In the genomic region with DNA sequence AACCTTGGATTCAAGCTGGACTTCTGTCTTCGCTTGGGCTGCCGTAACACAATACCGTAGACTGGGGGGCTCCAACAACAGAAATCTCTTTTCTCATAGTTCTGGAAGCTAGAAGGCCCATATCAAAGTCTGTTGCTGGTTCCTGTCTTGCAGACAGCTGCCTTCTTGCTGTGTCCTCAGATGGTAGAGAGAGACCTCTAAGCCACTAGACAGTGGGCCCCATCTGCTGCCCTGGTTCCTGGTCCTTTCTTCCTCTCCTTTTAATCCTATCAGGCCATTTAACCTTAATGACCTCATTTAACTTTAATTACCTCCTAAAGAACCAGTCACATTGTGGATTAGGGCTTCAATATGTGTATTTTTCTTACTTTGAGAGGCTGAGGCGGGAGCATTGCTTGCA, we compare ENCODE assay signal across 18 cellular contexts. TPM values are rescaled to one million over a fixed set of nuclear protein-coding genes. Genes with fewer than 3 reads are reported as not detected.
DNase-seq lines count a peak whose midpoint lies in the region; ATAC-seq, FAIRE-seq and TF ChIP-seq lines count a peak whose summit lies in the region.
"Had no signal": no experiment of that assay in that cellular context is flagged by ENCODE, and none has a peak within 500 bp of the region (broad histone marks: within the 10 kb centered on the region; RNA-seq: fewer than 3 reads in every experiment).

No MANE protein-coding gene starts in this region.

- H3K4me3 Mint-ChIP-seq in MCF 10A (ENCODE audit: unreplicated experiment) (no peak overlapping the region), T-helper 17 cell (no peak overlapping the region), neural crest cell (no peak overlapping the region)
- no peak overlapping the region for H3K4me3 Mint-ChIP-seq in stimulated activated memory B cell treated with anti-CD40 and anti-IgM and Interleukin-4, amounts not matched to agents 10 μg/mL and 1 μg/mL and 100 μg/mL, for 72 hours
- H3K4me3 Mint-ChIP-seq: CD8-positive, alpha-beta T cell; H9 had no signal

- CTCF ChIA-PET in MCF 10A (lab: Yijun Ruan, JAX) (no interaction called here), mammary epithelial cell (lab: Charles Lee; ENCODE audit: low non-redundant PET) (no interaction called here), OCI-LY7 (lab: Charles Lee; ENCODE audit: unreplicated experiment) (no interaction called here)

- H3K27ac ChIP-seq in mammary epithelial cell (ENCODE audit: insufficient read depth, low read depth, low read length), result no peak overlapping the region
- H3K27ac ChIP-seq in OCI-LY7 (ENCODE audit: low read depth, low read length, poor library complexity, severe bottlenecking), result no peak overlapping the region
- H3K27ac ChIP-seq: BLaER1 had no signal

- BruUV-seq in MCF 10A (replicated peaks; lab: Mats Ljungman, UMichigan) (no TSS peak), mammary epithelial cell (replicated peaks; lab: Mats Ljungman, UMichigan) (no TSS peak), OCI-LY7 (replicated peaks; lab: Mats Ljungman, UMichigan) (no TSS peak)

- peaks cover 10% of the 10 kb centered on the region for H3K79me2 ChIP-seq in mammary epithelial cell (ENCODE audit: insufficient read depth, low read length)
- H3K79me2 ChIP-seq in OCI-LY7 (ENCODE audit: insufficient read depth, low read depth, low read length), result no peaks in the 10 kb centered on the region

- no peaks in the 10 kb centered on the region for H3K9me3 ChIP-seq in mammary epithelial cell (replicated peaks; ENCODE audit: insufficient read depth, low read length)
- no peaks in the 10 kb centered on the region for H3K9me3 ChIP-seq in T-helper 17 cell (ENCODE audit: control insufficient read depth, low read length, poor library complexity, severe bottlenecking)
- H3K9me3 ChIP-seq in OCI-LY7 (ENCODE audit: low read length), result no peaks in the 10 kb centered on the region
- H3K9me3 ChIP-seq: BLaER1 had no signal

- POLR2A ChIA-PET in MCF 10A (lab: Yijun Ruan, JAX) (interaction anchor here (1.9 kb wide), 1 partner anchor 9 kb away, joined by 5 read pairs; a partner anchor contains a TSS), OCI-LY7 (lab: Charles Lee) (interaction anchor here (1.2 kb wide), 1 partner anchor 10 kb away, joined by 4 read pairs; no protein-coding TSS in a partner anchor)

- H3K4me2 ChIP-seq in mammary epithelial cell (ENCODE audit: insufficient read depth, low read depth, low read length) (no peak overlapping the region), OCI-LY7 (ENCODE audit: low read length) (no peak overlapping the region)
- H3K4me2 ChIP-seq: BLaER1 had no signal

- H3K36me3 ChIP-seq in mammary epithelial cell (ENCODE audit: insufficient read depth, low read length) (peaks cover 10% of the 10 kb centered on the region), OCI-LY7 (ENCODE audit: insufficient read depth, low read length) (peaks cover 37% of the 10 kb centered on the region)

- H3K4me1 ChIP-seq in mammary epithelial cell (ENCODE audit: insufficient read depth, low read length) (no peaks in the 10 kb centered on the region), OCI-LY7 (ENCODE audit: insufficient read depth, low read length, poor library complexity, severe bottlenecking) (no peaks in the 10 kb centered on the region)

- H3K27me3 Mint-ChIP-seq in MCF 10A (ENCODE audit: insufficient read depth, unreplicated experiment) (no peaks in the 10 kb centered on the region), T-helper 17 cell (no peaks in the 10 kb centered on the region), neural crest cell (ENCODE audit: low read depth) (no peaks in the 10 kb centered on the region)
- no peaks in the 10 kb centered on the region for H3K27me3 Mint-ChIP-seq in stimulated activated memory B cell treated with anti-CD40 and anti-IgM and Interleukin-4, amounts not matched to agents 10 μg/mL and 1 μg/mL and 100 μg/mL, for 72 hours

- DNase-seq in MCF 10A (ENCODE audit: unreplicated experiment) (no peak), mammary epithelial cell (no peak), T-helper 17 cell (no peak), neural crest cell (ENCODE audit: low read depth, low spot score) (no peak), frontal cortex (ENCODE audit: low spot score in 2 of 2) (no peak), putamen (ENCODE audit: low spot score) (no peak), OCI-LY7 (ENCODE audit: low spot score) (no peak)
- DNase-seq: 8988T; Calu3; CD8-positive, alpha-beta T cell; H9 had no signal

- H4K20me1 ChIP-seq in mammary epithelial cell (ENCODE audit: insufficient read depth, low read length) (no peaks in the 10 kb centered on the region), OCI-LY7 (ENCODE audit: insufficient read depth, low read length) (no peaks in the 10 kb centered on the region)
- H4K20me1 ChIP-seq: BLaER1 had no signal

- no peak overlapping the region for H2AFZ ChIP-seq in mammary epithelial cell (ENCODE audit: low read depth, low read length)
- no peak overlapping the region for H2AFZ ChIP-seq in OCI-LY7 (ENCODE audit: low read length)

- H3K9me3 Mint-ChIP-seq in MCF 10A (ENCODE audit: unreplicated experiment), result no peaks in the 10 kb centered on the region
- no peaks in the 10 kb centered on the region for H3K9me3 Mint-ChIP-seq in neural crest cell
- no peaks in the 10 kb centered on the region for H3K9me3 Mint-ChIP-seq in stimulated activated memory B cell treated with anti-CD40 and anti-IgM and Interleukin-4, amounts not matched to agents 10 μg/mL and 1 μg/mL and 100 μg/mL, for 72 hours
- H3K9me3 Mint-ChIP-seq: CD8-positive, alpha-beta T cell; H9 had no signal

- TF ChIP-seq CTCF in MCF 10A (IDR thresholded peaks at IDR 0.05; ENCODE audit: unreplicated experiment), result no peak
- TF ChIP-seq CTCF in mammary epithelial cell (conservative IDR thresholded peaks at IDR 0.05 in 1 of 2, IDR thresholded peaks at IDR 0.05 in 1 of 2; ENCODE audit: extremely low read depth in 1 of 2, insufficient read depth in 1 of 2, low read depth in 1 of 2, low read length in 2 of 2), result no peak
- no peak for TF ChIP-seq CTCF in neural crest cell (conservative IDR thresholded peaks at IDR 0.05)
- TF ChIP-seq CTCF in OCI-LY7 (conservative IDR thresholded peaks at IDR 0.05; ENCODE audit: low read length), result no peak

- H3K4me3 ChIP-seq in mammary epithelial cell (replicated peaks in 1 of 3; ENCODE audit: insufficient read depth in 1 of 3, low read depth in 2 of 3, low read length in 3 of 3), result no peak overlapping the region
- no peak overlapping the region for H3K4me3 ChIP-seq in OCI-LY7 (ENCODE audit: low read depth, low read length, poor library complexity, severe bottlenecking)
- H3K4me3 ChIP-seq: BLaER1 had no signal

- H3K36me3 Mint-ChIP-seq in MCF 10A (ENCODE audit: insufficient read depth, unreplicated experiment) (peaks cover 61% of the 10 kb centered on the region), T-helper 17 cell (ENCODE audit: low read depth) (peaks cover 8% of the 10 kb centered on the region), neural crest cell (ENCODE audit: low read depth) (no peaks in the 10 kb centered on the region)
- peaks cover 56% of the 10 kb centered on the region for H3K36me3 Mint-ChIP-seq in stimulated activated memory B cell treated with anti-CD40 and anti-IgM and Interleukin-4, amounts not matched to agents 10 μg/mL and 1 μg/mL and 100 μg/mL, for 72 hours

- no peak for ATAC-seq in T-helper 17 cell
- no peak for ATAC-seq in stimulated activated memory B cell treated with anti-CD40 and anti-IgM and Interleukin-4, amounts not matched to agents 10 μg/mL and 1 μg/mL and 100 μg/mL, for 72 hours
- ATAC-seq: CD8-positive, alpha-beta T cell; HepG2 had no signal

- H3K9ac ChIP-seq in mammary epithelial cell (ENCODE audit: insufficient read depth, low read length), result no peak overlapping the region
- H3K9ac ChIP-seq: BLaER1 had no signal

- no peaks in the 10 kb centered on the region for H3K27me3 ChIP-seq in mammary epithelial cell (ENCODE audit: insufficient read depth, low read length)
- H3K27me3 ChIP-seq: BLaER1 had no signal

- in situ Hi-C loops in mammary epithelial cell (cut with MboI; ENCODE audit: low sequenced_read_pairs in 2 of 2), result no loop called here

- dilution Hi-C loops in mammary epithelial cell (cut with HindIII; ENCODE audit: low sequenced_read_pairs), result no loop called here

- peak overlapping the region; percentile 65 for H3K27ac Mint-ChIP-seq in MCF 10A (ENCODE audit: low read depth, unreplicated experiment)
- peak overlapping the region; percentile 82 for H3K27ac Mint-ChIP-seq in T-helper 17 cell
- H3K27ac Mint-ChIP-seq in neural crest cell (ENCODE audit: unreplicated experiment), result peak overlapping the region; percentile 57
- H3K27ac Mint-ChIP-seq in stimulated activated memory B cell treated with anti-CD40 and anti-IgM and Interleukin-4, amounts not matched to agents 10 μg/mL and 1 μg/mL and 100 μg/mL, for 72 hours, result no peak overlapping the region
- H3K27ac Mint-ChIP-seq: CD8-positive, alpha-beta T cell had no signal

- WGBS in mammary epithelial cell (ENCODE audit: low coverage, missing lambda C conversion rate), result 100% methylated on average over 4 of the region's 4 CpGs

- FAIRE-seq in frontal cortex (lab: Jason Lieb, UNC), result no peak
- FAIRE-seq: G401.6, GM12891, GM19239, H1, HepG2 had no signal

- intact Hi-C loops in MCF 10A (cut with micrococcal nuclease), result no loop called here
- intact Hi-C loops in mammary epithelial cell (cut with micrococcal nuclease), result no loop called here
- intact Hi-C loops in OCI-LY7 (cut with micrococcal nuclease; ENCODE audit: unreplicated experiment), result no loop called here

- H3K4me1 Mint-ChIP-seq in MCF 10A (ENCODE audit: insufficient read depth, unreplicated experiment) (peaks cover 7% of the 10 kb centered on the region), T-helper 17 cell (peaks cover 23% of the 10 kb centered on the region), neural crest cell (no peaks in the 10 kb centered on the region)
- peaks cover 21% of the 10 kb centered on the region for H3K4me1 Mint-ChIP-seq in stimulated activated memory B cell treated with anti-CD40 and anti-IgM and Interleukin-4, amounts not matched to agents 10 μg/mL and 1 μg/mL and 100 μg/mL, for 72 hours
- H3K4me1 Mint-ChIP-seq: H9 had no signal

- H3K9me2 ChIP-seq in OCI-LY7 (ENCODE audit: insufficient read depth, low read length), result no peaks in the 10 kb centered on the region

RNA-seq across cellular contexts. Expression of a gene that starts 9.4 kb away (rescaled TPM):
- 47.4 and 49.9 TPM in 2 replicates for total RNA-seq in MCF 10A (2022)
- 10 to 100 TPM; 32.3 to 53.9 TPM for total RNA-seq in mammary epithelial cell
- polyA plus RNA-seq in mammary epithelial cell, result 19.2 TPM
- polyA minus RNA-seq in mammary epithelial cell, result 51.7 TPM
- 10 to 100 TPM; 46.7 to 52.6 TPM for total RNA-seq in T-helper 17 cell
- 41.2 and 42.8 TPM in 2 replicates for total RNA-seq in neural crest cell
- total RNA-seq in frontal cortex, result 15.1 TPM
- total RNA-seq in OCI-LY7 (2014; rRNA removed; shearing (Covaris generic)), result 25.3 and 34.6 TPM in 2 replicates
- total RNA-seq in OCI-LY7 (2022), result 41.2 and 48.7 TPM in 2 replicates

RNA-seq across cellular contexts. Expression of a gene that starts 21.0 kb away (rescaled TPM):
- 15.8 and 18.1 TPM in 2 replicates for total RNA-seq in MCF 10A (2022)
- total RNA-seq in mammary epithelial cell, result 10 to 100 TPM; 18.2 to 20.7 TPM
- polyA plus RNA-seq in mammary epithelial cell, result 26.7 TPM
- polyA minus RNA-seq in mammary epithelial cell, result 30.7 TPM
- 1 to 10 TPM; 2.0 to 3.5 TPM for total RNA-seq in T-helper 17 cell
- 30.4 and 30.7 TPM in 2 replicates for total RNA-seq in neural crest cell
- 21.2 TPM for total RNA-seq in frontal cortex
- 0.03 TPM in 1 of 2 replicates, not detected in the other for total RNA-seq in OCI-LY7 (2014; rRNA removed; shearing (Covaris generic))
- total RNA-seq in OCI-LY7 (2022), result not detected in 2 replicates

RNA-seq across cellular contexts. Expression of a gene that starts 45.9 kb away (rescaled TPM):
- total RNA-seq in MCF 10A (2022), result 6.9 and 8.8 TPM in 2 replicates
- total RNA-seq in mammary epithelial cell, result 1 to 10 TPM; 2.8 to 5.9 TPM
- 2.2 TPM for polyA plus RNA-seq in mammary epithelial cell
- 3.6 TPM for polyA minus RNA-seq in mammary epithelial cell
- 1 to 10 TPM; 4.3 to 4.5 TPM for total RNA-seq in T-helper 17 cell
- total RNA-seq in neural crest cell, result 17.6 and 18.1 TPM in 2 replicates
- total RNA-seq in frontal cortex, result 3.7 TPM
- 4.4 and 4.8 TPM in 2 replicates for total RNA-seq in OCI-LY7 (2014; rRNA removed; shearing (Covaris generic))
- total RNA-seq in OCI-LY7 (2022), result 8.0 and 9.4 TPM in 2 replicates
